ENCODE assay signal across 1 cellular context in genomic region chr6:43496370-43497128, GRCh38.
TF ChIP-seq lines count a peak whose summit lies in the region.

No MANE protein-coding gene starts in this region.

TF ChIP-seq in K562, 482 proteins besides CTCF, POLR2A, EP300 and RAD21 (continues in another document):
- TF ChIP-seq ZMIZ1 (IDR thresholded peaks at IDR 0.05; ENCODE audit: low read depth in 2 of 2, low read length in 2 of 2) (no peak), CTBP1 (IDR thresholded peaks at IDR 0.05; ENCODE audit: borderline replicate concordance) (peak; percentile 49; the same call in 1 of the 2 replicates), GTF2B (IDR thresholded peaks at IDR 0.05; ENCODE audit: extremely low read depth, insufficient read length) (no peak), BCLAF1 (IDR thresholded peaks at IDR 0.05; ENCODE audit: borderline replicate concordance in 1 of 2, control insufficient read depth in 1 of 2, low read depth in 2 of 2, low read length in 1 of 2) (no peak), CHD2 (IDR thresholded peaks at IDR 0.05; ENCODE audit: low read depth, low read length) (no peak), HMGN3 (IDR thresholded peaks at IDR 0.05; ENCODE audit: borderline replicate concordance, extremely low read depth, insufficient read length, low read depth, low read length) (no peak), ATF6 (CRISPR knock-in tag; IDR thresholded peaks at IDR 0.05) (no peak), STAG1 (CRISPR knock-in tag; IDR thresholded peaks at IDR 0.05; ENCODE audit: borderline replicate concordance) (peak; percentile 70; the same call in 1 of the 2 replicates), ZNF263 (CRISPR knock-in tag; IDR thresholded peaks at IDR 0.05; ENCODE audit: borderline replicate concordance) (no peak), MTF1 (CRISPR knock-in tag; IDR thresholded peaks at IDR 0.05; ENCODE audit: borderline replicate concordance) (no peak), MECOM (CRISPR knock-in tag; IDR thresholded peaks at IDR 0.05) (no peak), CBX5 (IDR thresholded peaks at IDR 0.05; ENCODE audit: borderline replicate concordance, low read depth) (no peak), MTA3 (IDR thresholded peaks at IDR 0.05; ENCODE audit: borderline replicate concordance) (no peak), ATF3 (IDR thresholded peaks at IDR 0.05) (no peak), ATF3 (CRISPR knock-in tag; conservative IDR thresholded peaks at IDR 0.05) (no peak), TCF7L2 (IDR thresholded peaks at IDR 0.05; ENCODE audit: low read depth, low read length) (no peak), VEZF1 (CRISPR knock-in tag; IDR thresholded peaks at IDR 0.05) (peak; percentile 89), YY1 (IDR thresholded peaks at IDR 0.05; ENCODE audit: borderline replicate concordance in 1 of 3, control insufficient read depth in 1 of 3, extremely low read depth in 1 of 3, insufficient read depth in 3 of 3, insufficient read length in 1 of 3, insufficient replicate concordance in 2 of 3, low read depth in 1 of 3, low read length in 2 of 3) (peak in 1 of 3 experiments; percentile 32), PHB2 (IDR thresholded peaks at IDR 0.05; ENCODE audit: low read depth) (no peak), ERF (CRISPR knock-in tag; IDR thresholded peaks at IDR 0.05) (no peak), CCAR2 (IDR thresholded peaks at IDR 0.05; ENCODE audit: low read depth, low read length) (no peak), ZNF253 (CRISPR knock-in tag; conservative IDR thresholded peaks at IDR 0.05) (no peak), CEBPG (CRISPR knock-in tag; IDR thresholded peaks at IDR 0.05) (no peak), CEBPG (tag; conservative IDR thresholded peaks at IDR 0.05 in 1 of 2, IDR thresholded peaks at IDR 0.05 in 1 of 2) (no peak), ZNF699 (CRISPR knock-in tag; IDR thresholded peaks at IDR 0.05; ENCODE audit: insufficient replicate concordance) (no peak), ZNF75A (CRISPR knock-in tag; IDR thresholded peaks at IDR 0.05) (no peak), ZNF639 (CRISPR knock-in tag; conservative IDR thresholded peaks at IDR 0.05 in 1 of 2, IDR thresholded peaks at IDR 0.05 in 1 of 2) (no peak), MBD1 (CRISPR knock-in tag; IDR thresholded peaks at IDR 0.05) (no peak), POLR3A (IDR thresholded peaks at IDR 0.05; ENCODE audit: borderline replicate concordance, extremely low read depth, insufficient read depth, insufficient read length) (no peak), ZNF436 (CRISPR knock-in tag; IDR thresholded peaks at IDR 0.05) (no peak), HDAC8 (tag; IDR thresholded peaks at IDR 0.05) (no peak), ESRRB (CRISPR knock-in tag; IDR thresholded peaks at IDR 0.05; ENCODE audit: borderline replicate concordance) (no peak), NCOA4 (IDR thresholded peaks at IDR 0.05; ENCODE audit: partially characterized antibody) (no peak), SOX6 (IDR thresholded peaks at IDR 0.05) (no peak), ZFPM2 (CRISPR knock-in tag; IDR thresholded peaks at IDR 0.05) (no peak), CEBPB (tag; IDR thresholded peaks at IDR 0.05) (no peak), SMARCB1 (IDR thresholded peaks at IDR 0.05; ENCODE audit: insufficient read length, low read depth) (no peak), EHMT2 (IDR thresholded peaks at IDR 0.05) (no peak), NR2F6 (CRISPR knock-in tag; IDR thresholded peaks at IDR 0.05) (no peak), SIN3B (IDR thresholded peaks at IDR 0.05; ENCODE audit: low read depth) (no peak), ZNF511 (CRISPR knock-in tag; IDR thresholded peaks at IDR 0.05) (no peak), ZNF316 (IDR thresholded peaks at IDR 0.05) (no peak), XRCC3 (IDR thresholded peaks at IDR 0.05) (no peak), SRSF3 (IDR thresholded peaks at IDR 0.05; ENCODE audit: insufficient read depth, low read length) (no peak)
